Comparison of ENCODE assay signal across 26 cellular contexts in the genomic region with DNA sequence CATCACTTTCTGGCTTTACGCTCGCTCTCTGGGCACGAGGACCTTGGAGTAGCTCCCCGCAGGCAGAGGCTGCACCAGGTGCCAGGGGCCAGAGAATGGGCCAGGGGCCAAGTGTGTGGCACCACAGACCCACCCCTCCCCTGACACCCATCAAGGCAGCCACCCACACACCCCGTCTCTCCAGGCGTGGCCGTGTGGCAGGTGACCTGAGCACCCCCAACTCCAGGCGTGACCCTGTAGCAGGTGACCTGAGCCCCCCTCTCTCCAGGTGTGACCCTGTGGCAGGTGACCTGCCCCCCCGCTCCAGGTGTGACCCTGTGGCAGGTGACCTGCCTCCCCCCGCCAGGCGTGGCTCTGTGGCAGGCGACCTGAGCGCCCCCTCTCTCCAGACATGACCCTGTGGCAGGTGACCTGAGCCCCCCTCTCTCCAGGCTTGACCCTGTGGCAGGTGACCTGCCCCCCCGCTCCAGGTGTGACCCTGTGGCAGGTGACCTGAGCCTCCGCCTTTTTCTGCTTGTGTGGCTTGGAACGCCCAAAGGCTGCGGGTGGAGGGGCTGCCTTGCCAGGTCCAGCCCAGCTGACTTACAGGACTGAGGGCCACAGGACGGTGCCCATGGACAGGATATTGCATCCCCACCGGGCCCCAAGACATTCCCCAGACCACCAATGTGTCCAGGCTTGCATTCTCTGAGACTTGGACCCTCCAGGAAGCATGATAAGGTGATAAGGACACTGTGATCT.
"Had no signal": no experiment of that assay in that cellular context is flagged by ENCODE, and none has a peak within 500 bp of the region (broad histone marks: within the 10 kb centered on the region; RNA-seq: fewer than 3 reads in every experiment).

No MANE protein-coding gene starts in this region.

- H3K27ac ChIP-seq: coronary artery, esophagus squamous epithelium, heart right ventricle, lower lobe of right lung, pancreas, testis, tibial artery had no signal

- H3K4me2 ChIP-seq: smooth muscle cell had no signal

- H3K36me3 ChIP-seq: esophagus squamous epithelium, heart right ventricle, lower lobe of right lung, pancreas, tibial artery had no signal

- H3K9me3 ChIP-seq: esophagus squamous epithelium, heart right ventricle, lower lobe of right lung, pancreas, testis, tibial artery had no signal

- DNase-seq: dermis blood vessel endothelial cell; effector memory CD8-positive, alpha-beta T cell; erythroblast; esophagus squamous epithelium; foreskin melanocyte; glutamatergic neuron; heart right ventricle; hippocampal formation; kidney glomerular epithelial cell; left colon; left ventricle myocardium superior; lower lobe of right lung; naive thymus-derived CD8-positive, alpha-beta T cell; nephron progenitor cell; occipital lobe; stimulated activated CD4-positive, alpha-beta T cell treated with anti-CD3 and anti-CD28 coated beads, Interleukin-2, amount 100 ng/mL, for 24 hours; stimulated activated CD4-positive, alpha-beta T cell treated with anti-CD3 and anti-CD28 coated beads, Interleukin-4, amount 100 ng/mL, for 24 hours; stimulated activated naive CD4-positive, alpha-beta T cell treated with Interleukin-2 at 50 U/mL for 16 hours; substantia nigra; testis had no signal

- H3K4me1 ChIP-seq: esophagus squamous epithelium, heart right ventricle, lower lobe of right lung, pancreas, testis, tibial artery had no signal

- H3K27me3 ChIP-seq: pancreas, testis had no signal

- H3K4me3 ChIP-seq: coronary artery, esophagus squamous epithelium, heart right ventricle, lower lobe of right lung, pancreas, smooth muscle cell, testis, tibial artery had no signal

- ATAC-seq: effector memory CD8-positive, alpha-beta T cell; left colon; left ventricle myocardium superior; lower lobe of right lung; naive thymus-derived CD8-positive, alpha-beta T cell; pancreas; sciatic nerve; stimulated activated effector memory CD8-positive, alpha-beta T cell treated with anti-CD3 and anti-CD28 coated beads, Interleukin-12 subunit alpha, Interleukin-12 subunit beta, amount 100 ng/mL, for 72 hours had no signal
